ENCODE assay signal across 1 cellular context in the genomic region with DNA sequence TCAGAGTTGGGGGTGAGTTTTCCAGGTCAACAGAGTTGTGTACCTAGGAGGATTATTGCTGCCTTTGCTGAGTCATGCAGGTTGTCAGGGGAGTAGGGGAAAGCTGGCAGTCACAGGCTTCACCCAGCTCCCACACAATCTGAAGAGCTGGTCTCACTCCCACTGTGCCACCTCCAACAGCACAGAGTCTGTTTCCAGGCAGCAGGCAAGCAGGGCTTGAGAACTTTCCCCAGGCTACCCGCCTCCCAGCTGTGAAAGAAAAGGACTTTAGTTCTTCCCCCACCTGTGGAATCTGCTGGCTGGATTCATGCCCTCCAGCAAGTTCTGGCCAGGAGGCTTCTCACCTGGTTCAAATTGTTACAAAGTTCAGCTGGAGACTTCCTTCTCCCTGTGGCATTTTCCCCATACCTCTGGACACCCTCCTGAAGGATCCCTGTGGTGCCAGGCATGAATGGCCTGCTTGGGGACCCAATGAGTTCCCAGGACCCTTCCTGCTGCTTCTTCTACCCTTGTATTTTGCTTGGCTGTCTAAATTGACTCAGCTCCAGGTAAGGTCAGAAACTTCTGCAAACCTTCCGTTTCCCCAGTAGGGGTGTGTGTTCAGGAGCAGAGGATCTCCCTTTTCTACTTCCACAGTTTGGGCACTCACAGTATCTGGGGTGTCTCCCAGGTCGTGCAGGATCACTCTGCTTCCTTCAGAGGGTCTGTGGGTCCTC.
TF ChIP-seq lines count a peak whose summit lies in the region.

No MANE protein-coding gene starts in this region.

TF ChIP-seq in SK-N-SH treated with all-trans-retinoic acid at 6 μM for 48 hours, 23 proteins besides CTCF, POLR2A, EP300 and RAD21:
- TF ChIP-seq ARNTL (CRISPR knock-in tag; IDR thresholded peaks at IDR 0.05; ENCODE audit: borderline replicate concordance, low read depth) (no peak), ZNF70 (CRISPR knock-in tag; IDR thresholded peaks at IDR 0.05) (no peak), ZFP30 (CRISPR knock-in tag; IDR thresholded peaks at IDR 0.05) (no peak), ESRRG (CRISPR knock-in tag; IDR thresholded peaks at IDR 0.05) (no peak), BACH2 (CRISPR knock-in tag; IDR thresholded peaks at IDR 0.05; ENCODE audit: borderline replicate concordance) (no peak), TCF4 (CRISPR knock-in tag; IDR thresholded peaks at IDR 0.05; ENCODE audit: borderline replicate concordance) (no peak)
